Comparison of ENCODE assay signal across 11 cellular contexts in genomic region chr20:10131612-10132345, GRCh38.
DNase-seq lines count a peak whose midpoint lies in the region; ATAC-seq, FAIRE-seq and TF ChIP-seq lines count a peak whose summit lies in the region.
"Had no signal": no experiment of that assay in that cellular context is flagged by ENCODE, and none has a peak within 500 bp of the region (broad histone marks: within the 10 kb centered on the region; RNA-seq: fewer than 3 reads in every experiment).

No MANE protein-coding gene starts in this region.

- H3K27ac Mint-ChIP-seq in mesothelial cell of epicardium: peak overlapping the region; percentile 74

- H3K27me3 ChIP-seq in colonic mucosa: no peaks in the 10 kb centered on the region
- H3K27me3 ChIP-seq: tibial artery had no signal

- FAIRE-seq in GM12892 (lab: Jason Lieb, UNC): no peak

- no peak overlapping the region for H3K27ac ChIP-seq in colonic mucosa
- H3K27ac ChIP-seq: SJSA1, tibial artery had no signal

- no peak for TF ChIP-seq CTCF in epithelial cell of esophagus (IDR thresholded peaks at IDR 0.05; ENCODE audit: insufficient read depth, low read depth, low read length, missing control alignments)
- no peak for TF ChIP-seq CTCF in mesothelial cell of epicardium (IDR thresholded peaks at IDR 0.05; ENCODE audit: unreplicated experiment)
- no peak for TF ChIP-seq CTCF in colonic mucosa (IDR thresholded peaks at IDR 0.05)

- H3K4me3 Mint-ChIP-seq in mesothelial cell of epicardium: no peak overlapping the region
- H3K4me3 Mint-ChIP-seq: neural crest cell had no signal

- H3K36me3 Mint-ChIP-seq in mesothelial cell of epicardium: no peaks in the 10 kb centered on the region

- H3K9me3 Mint-ChIP-seq in mesothelial cell of epicardium: no peaks in the 10 kb centered on the region
- H3K9me3 Mint-ChIP-seq: neural crest cell had no signal

- intact Hi-C loops in colonic mucosa (cut with DNase I): no loop called here

- H3K4me1 Mint-ChIP-seq in mesothelial cell of epicardium: peaks cover 13% of the 10 kb centered on the region

- H3K9ac ChIP-seq in colonic mucosa (ENCODE audit: low read depth in 2 of 2, low read length in 2 of 2): no peak overlapping the region

- ATAC-seq in GM21367 (IDR thresholded peaks at IDR 0.05; ENCODE audit: unreplicated experiment): no peak

- H3K9me3 ChIP-seq in colonic mucosa: no peaks in the 10 kb centered on the region
- H3K9me3 ChIP-seq: SJSA1, tibial artery had no signal

- DNase-seq in COLO668 (lab: John Stamatoyannopoulos, UW; ENCODE audit: unreplicated experiment) (peak; percentile 85), NCI-H226 (peak; percentile 54), epithelial cell of esophagus (ENCODE audit: low read depth) (peak; percentile 27), mesothelial cell of epicardium (ENCODE audit: low spot score in 2 of 2, unreplicated experiment in 2 of 2) (peak; percentile 44 to 75), colonic mucosa (no peak), cortex of kidney (lab: John Stamatoyannopoulos, UW) (no peak), GM12892 (ENCODE audit: insufficient read length) (no peak)

- H3K36me3 ChIP-seq in colonic mucosa: no peaks in the 10 kb centered on the region
- H3K36me3 ChIP-seq: SJSA1, tibial artery had no signal

- H3K27me3 Mint-ChIP-seq in mesothelial cell of epicardium (ENCODE audit: low read depth): peaks cover 7% of the 10 kb centered on the region

- no peak for TF ChIP-seq POLR2A in GM12892 (IDR thresholded peaks at IDR 0.05; ENCODE audit: low read depth, low read length)

- H3K4me1 ChIP-seq in colonic mucosa: no peaks in the 10 kb centered on the region
- H3K4me1 ChIP-seq: SJSA1 had no signal

- no peak overlapping the region for H3K4me3 ChIP-seq in epithelial cell of esophagus (ENCODE audit: low read length)
- H3K4me3 ChIP-seq in colonic mucosa: no peak overlapping the region
- H3K4me3 ChIP-seq: SJSA1, tibial artery had no signal

Comparison
In these comparisons a context has a peak if more than half of its experiments do, and no peak if none do; other contexts are left out.
1. DNase-seq: peak in COLO668 (single experiment), NCI-H226 (single experiment), epithelial cell of esophagus (single experiment) and mesothelial cell of epicardium (2 of 2); none in colonic mucosa (single experiment), cortex of kidney (single experiment) and GM12892 (single experiment).